In the genomic region with DNA sequence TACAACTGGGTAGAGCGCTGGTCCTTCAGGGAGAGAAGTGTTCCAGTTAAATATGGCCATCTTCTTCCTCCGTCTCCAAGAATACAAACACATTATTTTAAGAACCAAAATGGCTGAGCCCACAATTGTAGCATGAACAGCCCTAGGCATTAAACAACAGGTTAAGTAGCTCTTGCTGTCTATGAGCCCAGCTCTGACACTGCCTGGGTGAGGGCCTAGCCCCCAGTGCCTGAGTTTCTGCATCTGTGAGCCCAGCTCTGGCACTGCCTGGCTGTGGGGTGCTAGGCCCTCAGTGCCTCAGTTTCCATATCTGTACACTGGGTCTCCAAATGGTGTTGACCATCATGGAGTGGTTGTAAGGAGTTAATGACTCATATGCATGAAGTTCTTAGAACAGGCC, we compare ENCODE assay signal across 16 cellular contexts. TPM values are rescaled to one million over a fixed set of nuclear protein-coding genes. Genes with fewer than 3 reads are reported as not detected.
DNase-seq lines count a peak whose midpoint lies in the region; ATAC-seq and TF ChIP-seq lines count a peak whose summit lies in the region.
"Had no signal": no experiment of that assay in that cellular context is flagged by ENCODE, and none has a peak within 500 bp of the region (broad histone marks: within the 10 kb centered on the region; RNA-seq: fewer than 3 reads in every experiment).

No MANE protein-coding gene starts in this region.

- no peak overlapping the region for H3K4me3 ChIP-seq in esophagus squamous epithelium
- H3K4me3 ChIP-seq: BLaER1, GM12878, GM23248 had no signal

- H3K27me3 Mint-ChIP-seq in T-helper 17 cell (peaks cover 53% of the 10 kb centered on the region), osteocyte (ENCODE audit: unreplicated experiment) (peaks cover 11% of the 10 kb centered on the region)
- peaks cover 22% of the 10 kb centered on the region for H3K27me3 Mint-ChIP-seq in central memory CD8-positive, alpha-beta T cell

- TF ChIP-seq CTCF in esophagus squamous epithelium (IDR thresholded peaks at IDR 0.05): no peak
- TF ChIP-seq CTCF in osteocyte (IDR thresholded peaks at IDR 0.05): no peak

- intact Hi-C loops in esophagus squamous epithelium (cut with DNase I): no loop called here

- 80 to 94% methylated on average over 1 to 2 of the region's 2 CpGs for WGBS in esophagus squamous epithelium, 2 donors

- H3K27ac ChIP-seq in esophagus squamous epithelium (peak overlapping the region in 3 of 4 donors; percentile 38 to 84 (median 70)), caudate nucleus (ENCODE audit: low read depth, low read length) (no peak overlapping the region)
- H3K27ac ChIP-seq: BLaER1, GM23248 had no signal

- DNase-seq in T-helper 17 cell: no peak
- DNase-seq in central memory CD8-positive, alpha-beta T cell (ENCODE audit: low spot score in 2 of 2): no peak
- no peak for DNase-seq in esophagus squamous epithelium (lab: John Stamatoyannopoulos, UW)
- DNase-seq in osteocyte (ENCODE audit: extremely low spot score, unreplicated experiment): peak; percentile 54
- DNase-seq in NCI-H524 (lab: John Stamatoyannopoulos, UW): no peak
- DNase-seq in COLO668 (lab: John Stamatoyannopoulos, UW; ENCODE audit: unreplicated experiment): no peak
- DNase-seq in caudate nucleus (lab: John Stamatoyannopoulos, UW): no peak
- DNase-seq: 8988T; Calu3; CD4-positive, alpha-beta memory T cell; GM23248; HCEC 1CT had no signal

- H3K36me3 Mint-ChIP-seq in T-helper 17 cell (ENCODE audit: low read depth) (peaks cover 5% of the 10 kb centered on the region), osteocyte (ENCODE audit: unreplicated experiment) (no peaks in the 10 kb centered on the region)
- H3K36me3 Mint-ChIP-seq in central memory CD8-positive, alpha-beta T cell (ENCODE audit: insufficient read depth): no peaks in the 10 kb centered on the region
- H3K36me3 Mint-ChIP-seq: CD14-positive monocyte; CD4-positive, alpha-beta memory T cell had no signal

- TF ChIP-seq POLR2A in esophagus squamous epithelium (IDR thresholded peaks at IDR 0.05): no peak

- H3K4me3 Mint-ChIP-seq in T-helper 17 cell (no peak overlapping the region), osteocyte (ENCODE audit: unreplicated experiment) (no peak overlapping the region)
- no peak overlapping the region for H3K4me3 Mint-ChIP-seq in central memory CD8-positive, alpha-beta T cell
- H3K4me3 Mint-ChIP-seq: CD4-positive, alpha-beta memory T cell had no signal

- H3K9me3 Mint-ChIP-seq in central memory CD8-positive, alpha-beta T cell: no peaks in the 10 kb centered on the region
- H3K9me3 Mint-ChIP-seq in osteocyte (ENCODE audit: unreplicated experiment): no peaks in the 10 kb centered on the region

- H3K4me1 Mint-ChIP-seq in T-helper 17 cell (peaks cover 2% of the 10 kb centered on the region), osteocyte (ENCODE audit: unreplicated experiment) (peaks cover 2% of the 10 kb centered on the region)
- peaks cover 14% of the 10 kb centered on the region for H3K4me1 Mint-ChIP-seq in central memory CD8-positive, alpha-beta T cell
- H3K4me1 Mint-ChIP-seq: CD14-positive monocyte; CD4-positive, alpha-beta memory T cell had no signal

- peaks cover 10 to 59% (median 12%) of the 10 kb centered on the region in 3 donors for H3K4me1 ChIP-seq in esophagus squamous epithelium
- H3K4me1 ChIP-seq: BLaER1 had no signal

- ATAC-seq in T-helper 17 cell: no peak
- no peak for ATAC-seq in central memory CD8-positive, alpha-beta T cell (replicated peaks; ENCODE audit: extremely low read depth, poor library complexity, severe bottlenecking)
- ATAC-seq: GM12878 had no signal

- no peaks in the 10 kb centered on the region for H3K36me3 ChIP-seq in esophagus squamous epithelium
- H3K36me3 ChIP-seq: BLaER1 had no signal

- H3K27ac Mint-ChIP-seq in T-helper 17 cell (peak overlapping the region; percentile 54), osteocyte (ENCODE audit: unreplicated experiment) (no peak overlapping the region)
- H3K27ac Mint-ChIP-seq in central memory CD8-positive, alpha-beta T cell (ENCODE audit: low read depth): peak overlapping the region; percentile 78
- H3K27ac Mint-ChIP-seq: CD14-positive monocyte; CD4-positive, alpha-beta memory T cell had no signal

- peaks cover 0 to 27% (median 0%) of the 10 kb centered on the region in 4 donors for H3K27me3 ChIP-seq in esophagus squamous epithelium

- H3K9me3 ChIP-seq in T-helper 17 cell (ENCODE audit: control insufficient read depth, low read length, poor library complexity, severe bottlenecking) (no peaks in the 10 kb centered on the region), esophagus squamous epithelium (no peaks in the 10 kb centered on the region)

RNA-seq across cellular contexts. Expression of a gene that starts 24.8 kb away (rescaled TPM):
- total RNA-seq in T-helper 17 cell (not detected), esophagus squamous epithelium (1 to 10 TPM in 3 of 4 donors, under 1 TPM in 1; 0.57 to 2.8 (median 1.9) TPM), osteocyte (0.94 and 1.4 TPM in 2 replicates)
- total RNA-seq: Calu3; CD4-positive, alpha-beta memory T cell; GM12878; GM23248; HT-29 had no signal
